10 cellular contexts compared by ENCODE assay signal in genomic region chr9:72396247-72397091, GRCh38. TPM values are rescaled to one million over a fixed set of nuclear protein-coding genes. Genes with fewer than 3 reads are reported as not detected.
DNase-seq lines count a peak whose midpoint lies in the region; ATAC-seq and TF ChIP-seq lines count a peak whose summit lies in the region.
"Had no signal": no experiment of that assay in that cellular context is flagged by ENCODE, and none has a peak within 500 bp of the region (broad histone marks: within the 10 kb centered on the region; RNA-seq: fewer than 3 reads in every experiment).

No MANE protein-coding gene starts in this region.

- DNase-seq in Caki2 (ENCODE audit: low read depth) (peak; percentile 48), NCI-H1436 treated with DMSO at 0.1 percent for 48 hours (lab: John Stamatoyannopoulos, UW) (peak; percentile 30), mammary epithelial cell (peak; percentile 61), neural crest cell (ENCODE audit: low read depth, low spot score) (no peak), GOT3 (lab: John Stamatoyannopoulos, UW) (no peak), transverse colon (no peak)
- DNase-seq: activated T-cell treated with anti-CD3 and anti-CD28 coated beads, Interleukin-2, amount 50 U/mL, for 72 hours; NCI-H345 had no signal

- H3K4me1 ChIP-seq in mammary epithelial cell (ENCODE audit: insufficient read depth, low read length) (peaks cover 4% of the 10 kb centered on the region), transverse colon (peaks cover 4 to 17% (median 7%) of the 10 kb centered on the region in 4 donors)

- H3K4me3 Mint-ChIP-seq in neural crest cell: no peak overlapping the region
- H3K4me3 Mint-ChIP-seq: activated T-cell treated with anti-CD3 and anti-CD28 coated beads, Interleukin-2, amount 50 U/mL, for 72 hours had no signal

- intact Hi-C loops in mammary epithelial cell (cut with micrococcal nuclease) (no loop called here), transverse colon (cut with DNase I; ENCODE audit: low total_unique reads) (loop anchor here (10.0 kb wide), 1 partner anchor 198 kb away; no protein-coding TSS in a partner anchor)

- no peaks in the 10 kb centered on the region for H3K9me3 Mint-ChIP-seq in neural crest cell
- H3K9me3 Mint-ChIP-seq: activated T-cell treated with anti-CD3 and anti-CD28 coated beads, Interleukin-2, amount 50 U/mL, for 72 hours had no signal

- no peak overlapping the region for H3K4me2 ChIP-seq in mammary epithelial cell (ENCODE audit: insufficient read depth, low read depth, low read length)

- H3K36me3 ChIP-seq in mammary epithelial cell (ENCODE audit: insufficient read depth, low read length) (no peaks in the 10 kb centered on the region), transverse colon (no peaks in the 10 kb centered on the region)

- BruUV-seq in mammary epithelial cell (replicated peaks; lab: Mats Ljungman, UMichigan): no TSS peak

- H3K9ac ChIP-seq in mammary epithelial cell (ENCODE audit: insufficient read depth, low read length): no peak overlapping the region

- TF ChIP-seq POLR2A in transverse colon (IDR thresholded peaks at IDR 0.05): no peak

- no peaks in the 10 kb centered on the region for H3K27me3 Mint-ChIP-seq in neural crest cell (ENCODE audit: low read depth)

- no peaks in the 10 kb centered on the region for H3K9me3 ChIP-seq in mammary epithelial cell (replicated peaks; ENCODE audit: insufficient read depth, low read length)
- no peaks in the 10 kb centered on the region for H3K9me3 ChIP-seq in transverse colon

- H3K27ac ChIP-seq in mammary epithelial cell (ENCODE audit: insufficient read depth, low read depth, low read length) (no peak overlapping the region), transverse colon (peak overlapping the region in 2 of 4 donors; percentile 6 to 52)

- peak overlapping the region; percentile 73 for H3K27ac Mint-ChIP-seq in neural crest cell (ENCODE audit: unreplicated experiment)
- H3K27ac Mint-ChIP-seq: activated T-cell treated with anti-CD3 and anti-CD28 coated beads, Interleukin-2, amount 50 U/mL, for 72 hours had no signal

- no peak overlapping the region for H2AFZ ChIP-seq in mammary epithelial cell (ENCODE audit: low read depth, low read length)

- TF ChIP-seq CTCF in mammary epithelial cell (conservative IDR thresholded peaks at IDR 0.05 in 1 of 2, IDR thresholded peaks at IDR 0.05 in 1 of 2; ENCODE audit: extremely low read depth in 1 of 2, insufficient read depth in 1 of 2, low read depth in 1 of 2, low read length in 2 of 2) (no peak), neural crest cell (conservative IDR thresholded peaks at IDR 0.05) (no peak), transverse colon (IDR thresholded peaks at IDR 0.05) (no peak)

- no peaks in the 10 kb centered on the region for H4K20me1 ChIP-seq in mammary epithelial cell (ENCODE audit: insufficient read depth, low read length)

- no peaks in the 10 kb centered on the region for H3K36me3 Mint-ChIP-seq in neural crest cell (ENCODE audit: low read depth)

- no peaks in the 10 kb centered on the region for H3K79me2 ChIP-seq in mammary epithelial cell (ENCODE audit: insufficient read depth, low read length)

- ATAC-seq in HG03039 (IDR thresholded peaks at IDR 0.05; ENCODE audit: unreplicated experiment): no peak
- no peak for ATAC-seq in GM21786 (IDR thresholded peaks at IDR 0.05; ENCODE audit: unreplicated experiment)

- H3K27me3 ChIP-seq in mammary epithelial cell (ENCODE audit: insufficient read depth, low read length) (no peaks in the 10 kb centered on the region), transverse colon (no peaks in the 10 kb centered on the region)

- CTCF ChIA-PET in mammary epithelial cell (lab: Charles Lee; ENCODE audit: low non-redundant PET): no interaction called here

- dilution Hi-C loops in mammary epithelial cell (cut with HindIII; ENCODE audit: low sequenced_read_pairs): no loop called here

- 37% methylated on average over 7 of the region's 7 CpGs for WGBS in mammary epithelial cell (ENCODE audit: low coverage, missing lambda C conversion rate)
- 30 to 33% methylated on average over 7 of the region's 7 CpGs for WGBS in transverse colon (ENCODE audit: low coverage in 1 of 2), 2 donors

- H3K4me3 ChIP-seq in mammary epithelial cell (replicated peaks in 1 of 3; ENCODE audit: insufficient read depth in 1 of 3, low read depth in 2 of 3, low read length in 3 of 3): no peak overlapping the region
- H3K4me3 ChIP-seq in transverse colon: no peak overlapping the region

- in situ Hi-C loops in Caki2 (cut with HindIII; ENCODE audit: low pct_unique_long_range_greater_than_20kb, low sequenced_read_pairs): no loop called here
- in situ Hi-C loops in mammary epithelial cell (cut with MboI; ENCODE audit: low sequenced_read_pairs in 2 of 2): no loop called here
- in situ Hi-C loops in transverse colon (cut with MboI; ENCODE audit: low pct_ligation_motif_present in 1 of 4, low pct_unique_long_range_greater_than_20kb in 1 of 4, low sequenced_read_pairs in 3 of 4): no loop called here

- no peak for TF ChIP-seq EP300 in transverse colon (IDR thresholded peaks at IDR 0.05; ENCODE audit: low read depth)

- peaks cover 18% of the 10 kb centered on the region for H3K4me1 Mint-ChIP-seq in neural crest cell

RNA-seq across cellular contexts. Expression of gene ZFAND5, which starts 31.5 kb away (rescaled TPM):
- 78.8 and 92.5 TPM in 2 replicates for total RNA-seq in Caki2 (2014; rRNA removed; shearing (Covaris generic); ENCODE audit: low replicate concordance)
- total RNA-seq in mammary epithelial cell: 10 to 100 TPM; 88.6 to 92.5 TPM
- 37.3 TPM for polyA plus RNA-seq in mammary epithelial cell
- polyA minus RNA-seq in mammary epithelial cell: 122 TPM
- 194 and 201 TPM in 2 replicates for total RNA-seq in neural crest cell
- total RNA-seq in transverse colon: 100 to 1,000 TPM in 2 of 4 donors, 10 to 100 TPM in 2; 49.0 to 190 (median 98.2) TPM

Comparison
In these comparisons a context has a peak if more than half of its experiments do, and no peak if none do; other contexts are left out.
1. DNase-seq: peak in Caki2 (single experiment), NCI-H1436 treated with DMSO at 0.1 percent for 48 hours (single experiment) and mammary epithelial cell (single experiment); none in neural crest cell (single experiment), GOT3 (single experiment) and transverse colon (single experiment).